Comparison of ENCODE assay signal across 34 cellular contexts in genomic region chr7:123125231-123125630, GRCh38.
"Had no signal": no experiment of that assay in that cellular context is flagged by ENCODE, and none has a peak within 500 bp of the region (broad histone marks: within the 10 kb centered on the region; RNA-seq: fewer than 3 reads in every experiment).

No MANE protein-coding gene starts in this region.

- H3K36me3 Mint-ChIP-seq: activated CD4-positive, alpha-beta memory T cell treated with anti-CD3 and anti-CD28 coated beads for 36 hours; activated naive CD4-positive, alpha-beta T cell treated with anti-CD3 and anti-CD28 coated beads, Interleukin-2, amount 50 U/mL, for 72 hours; activated naive CD8-positive, alpha-beta T cell treated with anti-CD3 and anti-CD28 coated beads for 36 hours had no signal

- H3K4me1 ChIP-seq: adrenal gland, body of pancreas, breast epithelium had no signal

- H3K36me3 ChIP-seq: adrenal gland, brain microvascular endothelial cell, breast epithelium had no signal

- DNase-seq: activated B cell treated with CpG ODN at 0.5 μM for 24 hours; activated CD4-positive, alpha-beta memory T cell treated with anti-CD3 and anti-CD28 coated beads for 36 hours; activated CD4-positive, alpha-beta T cell treated with anti-CD3 and anti-CD28 coated beads for 4 hours; activated CD4-positive, alpha-beta T cell treated with anti-CD3 and anti-CD28 coated beads, Interleukin-2, amount 10 ng/mL, durations not matched to agents 24 days and 14 days; activated CD4-positive, alpha-beta T cell treated with anti-CD3 and anti-CD28 coated beads, Interleukin-2, amount 50 U/mL, for 1 hour; activated CD4-positive, alpha-beta T cell treated with anti-CD3 and anti-CD28 coated beads, Interleukin-2, amount 50 U/mL, for 4 hours; activated CD4-positive, CD25-positive, alpha-beta regulatory T cell treated with anti-CD3 and anti-CD28 coated beads, Interleukin-2, amount 50 U/mL, for 72 hours; activated CD8-positive, alpha-beta memory T cell treated with anti-CD3 and anti-CD28 coated beads, Interleukin-2, amount 50 U/mL, for 4 hours; activated CD8-positive, alpha-beta T cell treated with anti-CD3 and anti-CD28 coated beads for 36 hours; activated effector memory CD4-positive, alpha-beta T cell treated with anti-CD3 and anti-CD28 coated beads, Interleukin-2, amount 50 U/mL, for 16 hours; activated gamma-delta T cell treated with Interleukin-2 at 50 U/mL for 16 hours; activated naive CD4-positive, alpha-beta T cell; activated naive CD4-positive, alpha-beta T cell treated with anti-CD3 and anti-CD28 coated beads for 36 hours; activated naive CD4-positive, alpha-beta T cell treated with anti-CD3 and anti-CD28 coated beads, Interleukin-2, amount 50 U/mL, for 16 hours; activated naive CD8-positive, alpha-beta T cell treated with anti-CD3 and anti-CD28 coated beads for 36 hours; activated T-cell treated with anti-CD3 and anti-CD28 coated beads for 4 hours; activated T-cell treated with anti-CD3 and anti-CD28 coated beads, Interleukin-2, amount 50 U/mL, for 1 hour; activated T-cell treated with anti-CD3 and anti-CD28 coated beads, Interleukin-2, amount 50 U/mL, for 4 hours; activated T-cell treated with anti-CD3 and anti-CD28 coated beads, Interleukin-2, amount 50 U/mL, for 72 hours; adrenal gland; amniotic stem cell; aorta; body of pancreas; brain microvascular endothelial cell; central memory CD4-positive, alpha-beta T cell; T-helper 2 cell; T-helper 9 cell had no signal

- H3K27ac ChIP-seq: adrenal gland, body of pancreas, brain microvascular endothelial cell, breast epithelium, VCaP had no signal

- H3K27ac Mint-ChIP-seq: activated B cell treated with CpG ODN at 0.5 μM for 24 hours; activated CD4-positive, alpha-beta memory T cell treated with anti-CD3 and anti-CD28 coated beads for 36 hours; activated CD4-positive, alpha-beta T cell treated with anti-CD3 and anti-CD28 coated beads, Interleukin-2, amount 10 ng/mL, durations not matched to agents 24 days and 14 days; activated CD8-positive, alpha-beta T cell treated with anti-CD3 and anti-CD28 coated beads for 36 hours; activated naive CD4-positive, alpha-beta T cell treated with anti-CD3 and anti-CD28 coated beads for 36 hours; activated naive CD4-positive, alpha-beta T cell treated with anti-CD3 and anti-CD28 coated beads, Interleukin-2, amount 50 U/mL, for 72 hours; activated naive CD8-positive, alpha-beta T cell treated with anti-CD3 and anti-CD28 coated beads for 36 hours; activated T-cell treated with anti-CD3 and anti-CD28 coated beads, Interleukin-2, amount 50 U/mL, for 72 hours; activated T-helper 1 cell treated with anti-CD3 and anti-CD28 coated beads, Interleukin-12 subunit alpha, Interleukin-12 subunit beta, Interleukin-2, Interleukin-4 antibody, amounts not matched to agents 30 ng/mL and 10 ng/mL and 1 ng/mL, durations not matched to agents 14 hours and 24 hours and 36 hours; activated T-helper 17 cell treated with anti-CD3 and anti-CD28 coated beads, Interleukin-2, amount 50 U/mL, for 72 hours; T-helper 1 cell treated with Interleukin-12 subunit alpha and Interleukin-12 subunit beta and Interleukin-4 antibody, amounts not matched to agents 30 μg/mL and 1 μg/mL, for 36 hours; T-helper 2 cell treated with Interferon-gamma antibody and Interleukin-4, amounts not matched to agents 5 μg/mL and 100 μg/mL, for 36 hours had no signal

- H3K4me3 ChIP-seq: adrenal gland, body of pancreas, breast epithelium had no signal

- H3K9me3 ChIP-seq: adrenal gland, body of pancreas, breast epithelium had no signal

- H3K4me3 Mint-ChIP-seq: activated B cell treated with CpG ODN at 0.5 μM for 24 hours; activated CD4-positive, alpha-beta memory T cell treated with anti-CD3 and anti-CD28 coated beads for 36 hours; activated CD4-positive, alpha-beta T cell treated with anti-CD3 and anti-CD28 coated beads, Interleukin-2, amount 10 ng/mL, durations not matched to agents 24 days and 14 days; activated CD8-positive, alpha-beta T cell treated with anti-CD3 and anti-CD28 coated beads for 36 hours; activated naive CD4-positive, alpha-beta T cell treated with anti-CD3 and anti-CD28 coated beads for 36 hours; activated naive CD8-positive, alpha-beta T cell treated with anti-CD3 and anti-CD28 coated beads for 36 hours; activated T-cell treated with anti-CD3 and anti-CD28 coated beads, Interleukin-2, amount 50 U/mL, for 4 hours; activated T-cell treated with anti-CD3 and anti-CD28 coated beads, Interleukin-2, amount 50 U/mL, for 72 hours; activated T-helper 1 cell treated with anti-CD3 and anti-CD28 coated beads, Interleukin-12 subunit alpha, Interleukin-12 subunit beta, Interleukin-2, Interleukin-4 antibody, amounts not matched to agents 30 ng/mL and 10 ng/mL and 1 ng/mL, durations not matched to agents 14 hours and 24 hours and 36 hours; activated T-helper 17 cell treated with anti-CD3 and anti-CD28 coated beads, Interleukin-2, amount 50 U/mL, for 72 hours; T-helper 1 cell treated with Interleukin-12 subunit alpha and Interleukin-12 subunit beta and Interleukin-4 antibody, amounts not matched to agents 30 μg/mL and 1 μg/mL, for 36 hours; T-helper 2 cell treated with Interferon-gamma antibody and Interleukin-4, amounts not matched to agents 5 μg/mL and 100 μg/mL, for 36 hours had no signal

- H3K9me3 Mint-ChIP-seq: activated B cell treated with CpG ODN at 0.5 μM for 24 hours; activated CD4-positive, alpha-beta T cell treated with anti-CD3 and anti-CD28 coated beads, Interleukin-2, amount 10 ng/mL, durations not matched to agents 24 days and 14 days; activated naive CD8-positive, alpha-beta T cell treated with anti-CD3 and anti-CD28 coated beads for 36 hours; activated T-helper 1 cell treated with anti-CD3 and anti-CD28 coated beads, Interleukin-12 subunit alpha, Interleukin-12 subunit beta, Interleukin-2, Interleukin-4 antibody, amounts not matched to agents 30 ng/mL and 10 ng/mL and 1 ng/mL, durations not matched to agents 14 hours and 24 hours and 36 hours; T-helper 1 cell treated with Interleukin-12 subunit alpha and Interleukin-12 subunit beta and Interleukin-4 antibody, amounts not matched to agents 30 μg/mL and 1 μg/mL, for 36 hours; T-helper 2 cell treated with Interferon-gamma antibody and Interleukin-4, amounts not matched to agents 5 μg/mL and 100 μg/mL, for 36 hours had no signal

- H3K4me1 Mint-ChIP-seq: activated B cell treated with CpG ODN at 0.5 μM for 24 hours; activated CD4-positive, alpha-beta T cell treated with anti-CD3 and anti-CD28 coated beads, Interleukin-2, amount 10 ng/mL, durations not matched to agents 24 days and 14 days; activated naive CD8-positive, alpha-beta T cell treated with anti-CD3 and anti-CD28 coated beads for 36 hours; activated T-helper 17 cell treated with anti-CD3 and anti-CD28 coated beads, Interleukin-2, amount 50 U/mL, for 72 hours had no signal

- H3K27me3 Mint-ChIP-seq: activated B cell treated with CpG ODN at 0.5 μM for 24 hours; activated CD4-positive, alpha-beta memory T cell treated with anti-CD3 and anti-CD28 coated beads for 36 hours; activated CD4-positive, alpha-beta T cell treated with anti-CD3 and anti-CD28 coated beads, Interleukin-2, amount 10 ng/mL, durations not matched to agents 24 days and 14 days; activated CD8-positive, alpha-beta T cell treated with anti-CD3 and anti-CD28 coated beads for 36 hours; activated naive CD8-positive, alpha-beta T cell treated with anti-CD3 and anti-CD28 coated beads for 36 hours; activated T-helper 17 cell treated with anti-CD3 and anti-CD28 coated beads, Interleukin-2, amount 50 U/mL, for 72 hours had no signal

- H3K27me3 ChIP-seq: adrenal gland, body of pancreas, brain microvascular endothelial cell, breast epithelium had no signal
